ENCODE assay signal across 8 cellular contexts in genomic region chrX:9405635-9406034, GRCh38. TPM values are rescaled to one million over a fixed set of nuclear protein-coding genes. Genes with fewer than 3 reads are reported as not detected.
A peak's percentile ranks its signal among the peaks of the same experiment; 100 is the strongest.
DNase-seq lines count a peak whose midpoint lies in the region; ATAC-seq, FAIRE-seq and TF ChIP-seq lines count a peak whose summit lies in the region.
"Not testable (repeated sequence)": the region's sequence is repeated elsewhere in the genome, so short reads cannot be mapped to it uniquely, and the experiment has no call there.

No MANE protein-coding gene starts in this region.

- H3K56ac ChIP-seq in H1 (replicated peaks; ENCODE audit: insufficient read length, low read depth, low read length) = not testable (repeated sequence)

- not testable (repeated sequence) for H3K14ac ChIP-seq in H1 (ENCODE audit: insufficient read length)

- not testable (repeated sequence) for H3K36me3 ChIP-seq in BE2C; breast epithelium; H1 (ENCODE audit: control insufficient read depth in 2 of 4, insufficient read depth in 4 of 4, low read length in 3 of 4)

- not testable (repeated sequence) for H3K9me3 Mint-ChIP-seq in natural killer cell treated with Interleukin-12 subunit alpha and Interleukin-12 subunit beta and Interleukin-15 and Interleukin-18, amount 100 ng/mL, for 72 hours; type B pancreatic cell

- H3K79me1 ChIP-seq in H1 (ENCODE audit: low read depth, low read length) = not testable (repeated sequence)

- TF ChIP-seq POLR2A in breast epithelium (IDR thresholded peaks at IDR 0.05); H1 (IDR thresholded peaks at IDR 0.05; ENCODE audit: control extremely low read depth in 1 of 2, low read depth in 2 of 2, low read length in 2 of 2): not testable (repeated sequence)

- H3K18ac ChIP-seq in H1 (ENCODE audit: extremely low read depth, low read length) = not testable (repeated sequence)

- not testable (repeated sequence) for H3K36me3 Mint-ChIP-seq in natural killer cell treated with Interleukin-12 subunit alpha and Interleukin-12 subunit beta and Interleukin-15 and Interleukin-18, amount 100 ng/mL, for 72 hours; type B pancreatic cell

- not testable (repeated sequence) for H2BK20ac ChIP-seq in H1 (ENCODE audit: low read length)

- ATAC-seq in natural killer cell treated with Interleukin-12 subunit alpha and Interleukin-12 subunit beta and Interleukin-15 and Interleukin-18, amount 100 ng/mL, for 72 hours = not testable (repeated sequence)

- TF ChIP-seq CTCF in BE2C (IDR thresholded peaks at IDR 0.05; ENCODE audit: low read depth, low read length); breast epithelium (IDR thresholded peaks at IDR 0.05); H1 (IDR thresholded peaks at IDR 0.05; ENCODE audit: control extremely low read depth in 1 of 3, insufficient read depth in 1 of 3, low read depth in 1 of 3, low read length in 3 of 3); type B pancreatic cell (conservative IDR thresholded peaks at IDR 0.05): not testable (repeated sequence)

- not testable (repeated sequence) for H3K23ac ChIP-seq in H1 (ENCODE audit: insufficient read length)

- H3K4me3 Mint-ChIP-seq in natural killer cell treated with Interleukin-12 subunit alpha and Interleukin-12 subunit beta and Interleukin-15 and Interleukin-18, amount 100 ng/mL, for 72 hours; type B pancreatic cell: not testable (repeated sequence)

- not testable (repeated sequence) for H3K4me2 ChIP-seq in H1 (ENCODE audit: insufficient read depth in 1 of 2, low read depth in 2 of 2, low read length in 2 of 2)

- in situ Hi-C loops in KBM-7 (cut with MboI; ENCODE audit: low pct_unique_long_range_greater_than_20kb, low sequenced_read_pairs) = not testable (repeated sequence)

- not testable (repeated sequence) for H2AFZ ChIP-seq in H1 (ENCODE audit: low read length)

- intact Hi-C loops in breast epithelium (cut with DNase I; ENCODE audit: low total_unique reads) = not testable (repeated sequence)

- H4K5ac ChIP-seq in H1 (ENCODE audit: insufficient read length, low read depth, low read length) = not testable (repeated sequence)

- not testable (repeated sequence) for H4K20me1 ChIP-seq in H1 (replicated peaks in 1 of 2; ENCODE audit: control insufficient read depth in 1 of 2, insufficient read depth in 2 of 2, low read length in 2 of 2)

- TF ChIP-seq EP300 in H1 (IDR thresholded peaks at IDR 0.05; ENCODE audit: borderline replicate concordance in 1 of 2, low read depth in 2 of 2, low read length in 2 of 2) = not testable (repeated sequence)

- H2AK5ac ChIP-seq in H1 (ENCODE audit: low read depth, low read length) = not testable (repeated sequence)

- peak; percentile 69 for FAIRE-seq in H1 (lab: Jason Lieb, UNC)

- H2BK5ac ChIP-seq in H1 (ENCODE audit: low read depth, low read length) = not testable (repeated sequence)

- H3K4me1 Mint-ChIP-seq in natural killer cell treated with Interleukin-12 subunit alpha and Interleukin-12 subunit beta and Interleukin-15 and Interleukin-18, amount 100 ng/mL, for 72 hours (ENCODE audit: low read depth in 2 of 2); type B pancreatic cell (ENCODE audit: unreplicated experiment): not testable (repeated sequence)

- not testable (repeated sequence) for H3K4me1 ChIP-seq in BE2C; breast epithelium; H1 (replicated peaks in 1 of 4; ENCODE audit: control insufficient read depth in 3 of 4, insufficient read depth in 4 of 4, low read length in 3 of 4)

- H3K4me3 ChIP-seq in BE2C (ENCODE audit: low read depth, low read length); breast epithelium; H1 (ENCODE audit: extremely low read depth in 1 of 4, insufficient read depth in 2 of 4, low read depth in 3 of 4, low read length in 4 of 4): not testable (repeated sequence)

- DNase-seq in BE2C (peak; percentile 12), KBM-7 (peak; percentile 12), breast epithelium (ENCODE audit: low spot score in 2 of 2) (peak; percentile 26 to 52), H1 (ENCODE audit: low read depth in 1 of 2, low spot score in 2 of 2) (peak in 1 of 2 experiments; percentile 47), islet precursor cell (peak; percentile 62), type B pancreatic cell (ENCODE audit: extremely low spot score, unreplicated experiment) (peak; percentile 87)
- DNase-seq in activated CD4-positive, alpha-beta T cell treated with anti-CD3 and anti-CD28 coated beads, Interleukin-2, amount 50 U/mL, for 1 hour = peak; percentile 1
- DNase-seq in natural killer cell treated with Interleukin-12 subunit alpha and Interleukin-12 subunit beta and Interleukin-15 and Interleukin-18, amount 100 ng/mL, for 72 hours (ENCODE audit: low spot score) = peak; percentile 62

- POLR2A ChIA-PET in H1 (lab: Charles Lee; ENCODE audit: partially characterized antibody) = not testable (repeated sequence)

- H3K27me3 ChIP-seq in BE2C; breast epithelium; H1 (replicated peaks in 1 of 4; ENCODE audit: control insufficient read depth in 3 of 4, extremely low read depth in 1 of 4, insufficient read depth in 3 of 4, low read length in 3 of 4): not testable (repeated sequence)

- H3K9me3 ChIP-seq in BE2C; breast epithelium; H1 (ENCODE audit: insufficient read depth in 2 of 2, low read depth in 1 of 2, low read length in 1 of 2): not testable (repeated sequence)

- H4K91ac ChIP-seq in H1 (replicated peaks; ENCODE audit: insufficient read length, low read length) = not testable (repeated sequence)

- not testable (repeated sequence) for H3K79me2 ChIP-seq in H1 (ENCODE audit: control insufficient read depth in 1 of 2, insufficient read depth in 2 of 2, low read length in 2 of 2)

- CTCF ChIA-PET in H1 (lab: Charles Lee; ENCODE audit: partially characterized antibody) = not testable (repeated sequence)

- H2BK120ac ChIP-seq in H1 (replicated peaks; ENCODE audit: low read depth, low read length) = not testable (repeated sequence)

- not testable (repeated sequence) for H4K8ac ChIP-seq in H1 (ENCODE audit: extremely low read depth, insufficient read depth, low read length)

- WGBS in H1 (ENCODE audit: extremely low coverage in 1 of 2, insufficient coverage in 1 of 2, insufficient read length in 1 of 2, insufficient replicate concordance in 2 of 2, low coverage in 1 of 2, low lambda C conversion rate in 2 of 2, missing lambda C conversion rate in 1 of 2), 2 experiments = 90% methylated on average over 8 of the region's 9 CpGs; no CpG with 5 or more reads in 1 of the 2 experiments

- H2BK15ac ChIP-seq in H1 (ENCODE audit: low read length) = not testable (repeated sequence)

- H3K9ac ChIP-seq in H1 (replicated peaks in 1 of 4; ENCODE audit: extremely low read depth in 1 of 4, low read depth in 3 of 4, low read length in 3 of 4) = not testable (repeated sequence)

- not testable (repeated sequence) for H2BK12ac ChIP-seq in H1 (ENCODE audit: low read depth, low read length)

- not testable (repeated sequence) for H3K27me3 Mint-ChIP-seq in natural killer cell treated with Interleukin-12 subunit alpha and Interleukin-12 subunit beta and Interleukin-15 and Interleukin-18, amount 100 ng/mL, for 72 hours; type B pancreatic cell

- not testable (repeated sequence) for H3K27ac ChIP-seq in breast epithelium; H1 (ENCODE audit: low read depth, low read length)

- not testable (repeated sequence) for H3K23me2 ChIP-seq in H1 (ENCODE audit: low read depth, low read length)

- TF ChIP-seq RAD21 in H1 (IDR thresholded peaks at IDR 0.05 in 1 of 2, conservative IDR thresholded peaks at IDR 0.05 in 1 of 2; ENCODE audit: low read depth in 2 of 2, low read length in 2 of 2) = not testable (repeated sequence)

- H3K27ac Mint-ChIP-seq in natural killer cell treated with Interleukin-12 subunit alpha and Interleukin-12 subunit beta and Interleukin-15 and Interleukin-18, amount 100 ng/mL, for 72 hours; type B pancreatic cell: not testable (repeated sequence)

- H3K4ac ChIP-seq in H1 (replicated peaks; ENCODE audit: insufficient read length, low read depth, low read length) = not testable (repeated sequence)

RNA-seq across cellular contexts. Expression of gene TBL1X, which starts 59.2 kb away (rescaled TPM):
- 14.1 TPM for polyA plus RNA-seq in BE2C (2012; ENCODE audit: insufficient read depth, insufficient read length, low read depth)
- 10 to 100 TPM; 18.6 to 24.6 (median 20.0) TPM for total RNA-seq in breast epithelium
- total RNA-seq in H1 (2021; fragmentation: NEBNext Ultra II Directional; extraction: Animal tissue kit (Norgen Biotek cat#: 25700)) = 25.6 TPM in 2 replicates
- polyA plus RNA-seq in H1 (2011; rRNA removed) = 13.3 and 18.3 TPM in 2 replicates
- polyA plus RNA-seq in H1 (2011; cell fraction: cytosol; rRNA removed) = 19.2 TPM
- 23.7 TPM for polyA plus RNA-seq in H1 (2011; cell fraction: nucleus; rRNA removed)
- 20.4 to 26.1 TPM (median 26.0 TPM) in 4 replicates for polyA plus RNA-seq in H1 (2012, experiment 1 of 2)
- 9.0 TPM for polyA plus RNA-seq in H1 (2012, experiment 2 of 2)
- 11.8 TPM for polyA plus RNA-seq in H1 (2013, experiment 1 of 2)
- polyA plus RNA-seq in H1 (2013, experiment 2 of 2) = 12.6 TPM
- 51.5 and 60.3 TPM in 2 replicates for polyA minus RNA-seq in H1 (2011; rRNA and poly(A)+ RNA removed)
- 21.2 TPM for polyA minus RNA-seq in H1 (2011; cell fraction: cytosol; rRNA and poly(A)+ RNA removed)
- polyA minus RNA-seq in H1 (2011; cell fraction: nucleus; rRNA and poly(A)+ RNA removed) = 45.6 TPM
- 10 to 100 TPM; 32.3 to 37.9 TPM for total RNA-seq in natural killer cell treated with Interleukin-12 subunit alpha and Interleukin-12 subunit beta and Interleukin-15 and Interleukin-18, amount 100 ng/mL, for 72 hours
- total RNA-seq in type B pancreatic cell (ENCODE audit: low replicate concordance) = 41.3 and 91.6 TPM in 2 replicates
